19 cellular contexts compared by ENCODE assay signal in the genomic region with DNA sequence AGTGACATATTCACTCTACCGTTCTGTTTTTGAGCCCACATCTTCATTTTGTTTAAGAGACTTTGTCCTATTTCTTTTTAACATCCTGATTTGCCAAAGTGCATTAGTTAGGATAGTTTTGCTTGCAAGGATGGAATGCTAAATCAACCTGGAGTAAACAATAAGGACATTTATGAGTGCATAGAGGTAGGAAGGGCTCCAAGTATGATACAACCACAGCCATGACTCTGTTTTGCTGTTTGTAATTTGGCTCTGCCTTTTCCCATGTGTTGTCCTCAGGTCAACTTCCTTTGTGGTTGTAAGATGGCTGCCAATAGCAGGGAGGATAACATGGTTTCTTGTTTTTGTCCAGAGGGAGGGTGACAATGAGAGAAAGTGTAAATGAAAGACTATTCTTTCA.
A peak's percentile ranks its signal among the peaks of the same experiment; 100 is the strongest.
DNase-seq lines count a peak whose midpoint lies in the region; ATAC-seq and TF ChIP-seq lines count a peak whose summit lies in the region.
"Had no signal": no experiment of that assay in that cellular context is flagged by ENCODE, and none has a peak within 500 bp of the region (broad histone marks: within the 10 kb centered on the region; RNA-seq: fewer than 3 reads in every experiment).

No MANE protein-coding gene starts in this region.

- H3K4me1 ChIP-seq in heart right ventricle (peaks cover 0 to 5% (median 0%) of the 10 kb centered on the region in 9 donors), right atrium auricular region (no peaks in the 10 kb centered on the region), right cardiac atrium (ENCODE audit: control insufficient read depth, insufficient read depth, low read length) (no peaks in the 10 kb centered on the region), HAP-1 (no peaks in the 10 kb centered on the region; the same call in 1 of the 2 replicates)
- H3K4me1 ChIP-seq: A549, SJSA1 had no signal

- TF ChIP-seq CTCF in heart right ventricle (IDR thresholded peaks at IDR 0.05) (no peak), right atrium auricular region (IDR thresholded peaks at IDR 0.05) (no peak)

- DNase-seq in heart right ventricle (no peak), right atrium auricular region (ENCODE audit: low spot score) (no peak), amniotic epithelial cell (ENCODE audit: low read depth) (peak; percentile 8), right cardiac atrium (no peak), HAP-1 (ENCODE audit: low spot score in 2 of 2) (no peak), ecto neural progenitor cell (ENCODE audit: low spot score) (no peak)
- DNase-seq in activated CD4-positive, alpha-beta T cell treated with anti-CD3 and anti-CD28 coated beads for 48 hours, result no peak
- DNase-seq: activated B cell treated with CpG ODN at 0.5 μM for 24 hours; caudate nucleus; CD4-positive, alpha-beta T cell; DMS79 treated with DMSO at 0.1 percent for 48 hours; effector CD4-positive, alpha-beta T cell; HFFc6; naive thymus-derived CD8-positive, alpha-beta T cell; NCI-H526 treated with DMSO at 0.1 percent for 48 hours had no signal

- H3K9me3 ChIP-seq in heart right ventricle, result no peaks in the 10 kb centered on the region
- no peaks in the 10 kb centered on the region for H3K9me3 ChIP-seq in right atrium auricular region
- no peaks in the 10 kb centered on the region for H3K9me3 ChIP-seq in right cardiac atrium (ENCODE audit: control insufficient read depth, low read length)
- no peaks in the 10 kb centered on the region for H3K9me3 ChIP-seq in HAP-1
- H3K9me3 ChIP-seq: A549, SJSA1 had no signal

- in situ Hi-C loops in HAP-1 (cut with MboI; ENCODE audit: low sequenced_read_pairs), result no loop called here

- no peak overlapping the region for H3K4me3 ChIP-seq in heart right ventricle
- no peak overlapping the region for H3K4me3 ChIP-seq in right atrium auricular region
- no peak overlapping the region for H3K4me3 ChIP-seq in right cardiac atrium (ENCODE audit: low read length)
- no peak overlapping the region for H3K4me3 ChIP-seq in HAP-1
- H3K4me3 ChIP-seq: A549, SJSA1 had no signal

- H3K36me3 ChIP-seq in heart right ventricle (no peaks in the 10 kb centered on the region), right atrium auricular region (no peaks in the 10 kb centered on the region), HAP-1 (replicated peaks) (no peaks in the 10 kb centered on the region)
- H3K36me3 ChIP-seq: SJSA1 had no signal

- H3K27me3 ChIP-seq in heart right ventricle, result no peaks in the 10 kb centered on the region
- no peaks in the 10 kb centered on the region for H3K27me3 ChIP-seq in right atrium auricular region
- H3K27me3 ChIP-seq in right cardiac atrium (ENCODE audit: control insufficient read depth, insufficient read depth), result no peaks in the 10 kb centered on the region
- no peaks in the 10 kb centered on the region for H3K27me3 ChIP-seq in HAP-1 (ENCODE audit: low read depth)
- H3K27me3 ChIP-seq: SJSA1 had no signal

- peak overlapping the region in 1 of 10 donors; percentile 26 for H3K27ac ChIP-seq in heart right ventricle
- H3K27ac ChIP-seq in right atrium auricular region, result no peak overlapping the region
- no peak overlapping the region for H3K27ac ChIP-seq in right cardiac atrium (ENCODE audit: low read length)
- H3K27ac ChIP-seq: A549, SJSA1 had no signal

- 76 to 82% methylated on average over 1 of the region's 1 CpG for WGBS in heart right ventricle, 2 donors
- 67% methylated on average over 1 of the region's 1 CpG for WGBS in right cardiac atrium

- ATAC-seq in heart right ventricle (peak in 5 of 8 donors; percentile 30 to 64 (median 39)), right cardiac atrium (peak; percentile 25 to 50), HG02588 (IDR thresholded peaks at IDR 0.05; ENCODE audit: unreplicated experiment) (no peak)
- ATAC-seq: A549; esophagus mucosa; naive thymus-derived CD8-positive, alpha-beta T cell had no signal

- intact Hi-C loops in heart right ventricle (cut with DNase I) (loop anchor here in 6 of 10 donors (5.0 to 10.0 kb wide), 5 partner anchors 45 to 247 kb away; no protein-coding TSS in a partner anchor), right cardiac atrium (cut with DNase I) (no loop called here)

Comparison
In these comparisons a context has a peak if more than half of its experiments do, and no peak if none do; other contexts are left out.
1. intact Hi-C loops: an anchor here in heart right ventricle (5.0 to 10.0 kb wide); none called in right cardiac atrium.